1 cellular context compared by ENCODE assay signal in genomic region chr3:8882617-8883016, GRCh38.
TF ChIP-seq lines count a peak whose summit lies in the region.

No MANE protein-coding gene starts in this region.

TF ChIP-seq in WTC11, 78 proteins besides CTCF, POLR2A, EP300 and RAD21 (continued from another document):
- TF ChIP-seq ATF6 (CRISPR knock-in tag; IDR thresholded peaks at IDR 0.05) (no peak), ELF4 (CRISPR knock-in tag; IDR thresholded peaks at IDR 0.05; ENCODE audit: low read depth) (no peak), MXD4 (CRISPR knock-in tag; IDR thresholded peaks at IDR 0.05; ENCODE audit: borderline replicate concordance) (no peak), FOXP1 (CRISPR knock-in tag; IDR thresholded peaks at IDR 0.05; ENCODE audit: borderline replicate concordance) (no peak), ESRRA (CRISPR knock-in tag; IDR thresholded peaks at IDR 0.05; ENCODE audit: borderline replicate concordance) (no peak), ZNF671 (CRISPR knock-in tag; IDR thresholded peaks at IDR 0.05) (no peak), TCF7 (CRISPR knock-in tag; IDR thresholded peaks at IDR 0.05; ENCODE audit: low read depth) (no peak), ZNF281 (CRISPR knock-in tag; IDR thresholded peaks at IDR 0.05) (no peak), NFE2L1 (CRISPR knock-in tag; IDR thresholded peaks at IDR 0.05) (no peak), HMGXB4 (CRISPR knock-in tag; IDR thresholded peaks at IDR 0.05) (no peak), ZNF263 (CRISPR knock-in tag; IDR thresholded peaks at IDR 0.05; ENCODE audit: low read depth) (no peak)
- TF ChIP-seq, protein P1, sequence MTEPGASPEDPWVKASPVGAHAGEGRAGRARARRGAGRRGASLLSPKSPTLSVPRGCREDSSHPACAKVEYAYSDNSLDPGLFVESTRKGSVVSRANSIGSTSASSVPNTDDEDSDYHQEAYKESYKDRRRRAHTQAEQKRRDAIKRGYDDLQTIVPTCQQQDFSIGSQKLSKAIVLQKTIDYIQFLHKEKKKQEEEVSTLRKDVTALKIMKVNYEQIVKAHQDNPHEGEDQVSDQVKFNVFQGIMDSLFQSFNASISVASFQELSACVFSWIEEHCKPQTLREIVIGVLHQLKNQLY (CRISPR knock-in tag; IDR thresholded peaks at IDR 0.05) = no peak
